1 cellular context compared by ENCODE assay signal in genomic region chr7:92727755-92728154, GRCh38.
TF ChIP-seq lines count a peak whose summit lies in the region.

No MANE protein-coding gene starts in this region.

TF ChIP-seq in WTC11, 78 proteins besides CTCF, POLR2A, EP300 and RAD21 (continued from another document):
- TF ChIP-seq, protein P1, sequence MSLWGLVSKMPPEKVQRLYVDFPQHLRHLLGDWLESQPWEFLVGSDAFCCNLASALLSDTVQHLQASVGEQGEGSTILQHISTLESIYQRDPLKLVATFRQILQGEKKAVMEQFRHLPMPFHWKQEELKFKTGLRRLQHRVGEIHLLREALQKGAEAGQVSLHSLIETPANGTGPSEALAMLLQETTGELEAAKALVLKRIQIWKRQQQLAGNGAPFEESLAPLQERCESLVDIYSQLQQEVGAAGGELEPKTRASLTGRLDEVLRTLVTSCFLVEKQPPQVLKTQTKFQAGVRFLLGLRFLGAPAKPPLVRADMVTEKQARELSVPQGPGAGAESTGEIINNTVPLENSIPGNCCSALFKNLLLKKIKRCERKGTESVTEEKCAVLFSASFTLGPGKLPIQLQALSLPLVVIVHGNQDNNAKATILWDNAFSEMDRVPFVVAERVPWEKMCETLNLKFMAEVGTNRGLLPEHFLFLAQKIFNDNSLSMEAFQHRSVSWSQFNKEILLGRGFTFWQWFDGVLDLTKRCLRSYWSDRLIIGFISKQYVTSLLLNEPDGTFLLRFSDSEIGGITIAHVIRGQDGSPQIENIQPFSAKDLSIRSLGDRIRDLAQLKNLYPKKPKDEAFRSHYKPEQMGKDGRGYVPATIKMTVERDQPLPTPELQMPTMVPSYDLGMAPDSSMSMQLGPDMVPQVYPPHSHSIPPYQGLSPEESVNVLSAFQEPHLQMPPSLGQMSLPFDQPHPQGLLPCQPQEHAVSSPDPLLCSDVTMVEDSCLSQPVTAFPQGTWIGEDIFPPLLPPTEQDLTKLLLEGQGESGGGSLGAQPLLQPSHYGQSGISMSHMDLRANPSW (CRISPR knock-in tag; conservative IDR thresholded peaks at IDR 0.05; ENCODE audit: low read depth): no peak
- TF ChIP-seq JAZF1 (CRISPR knock-in tag; IDR thresholded peaks at IDR 0.05) (no peak), NR3C1 (CRISPR knock-in tag; conservative IDR thresholded peaks at IDR 0.05; ENCODE audit: low read depth) (no peak), FOXJ3 (CRISPR knock-in tag; IDR thresholded peaks at IDR 0.05; ENCODE audit: borderline replicate concordance) (no peak), FOXK1 (CRISPR knock-in tag; IDR thresholded peaks at IDR 0.05) (no peak), NFYB (CRISPR knock-in tag; conservative IDR thresholded peaks at IDR 0.05; ENCODE audit: low read depth) (no peak), ELF4 (CRISPR knock-in tag; IDR thresholded peaks at IDR 0.05; ENCODE audit: low read depth) (no peak), SP1 (CRISPR knock-in tag; conservative IDR thresholded peaks at IDR 0.05) (no peak)
- TF ChIP-seq, protein P2, sequence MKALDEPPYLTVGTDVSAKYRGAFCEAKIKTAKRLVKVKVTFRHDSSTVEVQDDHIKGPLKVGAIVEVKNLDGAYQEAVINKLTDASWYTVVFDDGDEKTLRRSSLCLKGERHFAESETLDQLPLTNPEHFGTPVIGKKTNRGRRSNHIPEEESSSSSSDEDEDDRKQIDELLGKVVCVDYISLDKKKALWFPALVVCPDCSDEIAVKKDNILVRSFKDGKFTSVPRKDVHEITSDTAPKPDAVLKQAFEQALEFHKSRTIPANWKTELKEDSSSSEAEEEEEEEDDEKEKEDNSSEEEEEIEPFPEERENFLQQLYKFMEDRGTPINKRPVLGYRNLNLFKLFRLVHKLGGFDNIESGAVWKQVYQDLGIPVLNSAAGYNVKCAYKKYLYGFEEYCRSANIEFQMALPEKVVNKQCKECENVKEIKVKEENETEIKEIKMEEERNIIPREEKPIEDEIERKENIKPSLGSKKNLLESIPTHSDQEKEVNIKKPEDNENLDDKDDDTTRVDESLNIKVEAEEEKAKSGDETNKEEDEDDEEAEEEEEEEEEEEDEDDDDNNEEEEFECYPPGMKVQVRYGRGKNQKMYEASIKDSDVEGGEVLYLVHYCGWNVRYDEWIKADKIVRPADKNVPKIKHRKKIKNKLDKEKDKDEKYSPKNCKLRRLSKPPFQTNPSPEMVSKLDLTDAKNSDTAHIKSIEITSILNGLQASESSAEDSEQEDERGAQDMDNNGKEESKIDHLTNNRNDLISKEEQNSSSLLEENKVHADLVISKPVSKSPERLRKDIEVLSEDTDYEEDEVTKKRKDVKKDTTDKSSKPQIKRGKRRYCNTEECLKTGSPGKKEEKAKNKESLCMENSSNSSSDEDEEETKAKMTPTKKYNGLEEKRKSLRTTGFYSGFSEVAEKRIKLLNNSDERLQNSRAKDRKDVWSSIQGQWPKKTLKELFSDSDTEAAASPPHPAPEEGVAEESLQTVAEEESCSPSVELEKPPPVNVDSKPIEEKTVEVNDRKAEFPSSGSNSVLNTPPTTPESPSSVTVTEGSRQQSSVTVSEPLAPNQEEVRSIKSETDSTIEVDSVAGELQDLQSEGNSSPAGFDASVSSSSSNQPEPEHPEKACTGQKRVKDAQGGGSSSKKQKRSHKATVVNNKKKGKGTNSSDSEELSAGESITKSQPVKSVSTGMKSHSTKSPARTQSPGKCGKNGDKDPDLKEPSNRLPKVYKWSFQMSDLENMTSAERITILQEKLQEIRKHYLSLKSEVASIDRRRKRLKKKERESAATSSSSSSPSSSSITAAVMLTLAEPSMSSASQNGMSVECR (CRISPR knock-in tag; IDR thresholded peaks at IDR 0.05; ENCODE audit: borderline replicate concordance): no peak
- TF ChIP-seq, protein P3, sequence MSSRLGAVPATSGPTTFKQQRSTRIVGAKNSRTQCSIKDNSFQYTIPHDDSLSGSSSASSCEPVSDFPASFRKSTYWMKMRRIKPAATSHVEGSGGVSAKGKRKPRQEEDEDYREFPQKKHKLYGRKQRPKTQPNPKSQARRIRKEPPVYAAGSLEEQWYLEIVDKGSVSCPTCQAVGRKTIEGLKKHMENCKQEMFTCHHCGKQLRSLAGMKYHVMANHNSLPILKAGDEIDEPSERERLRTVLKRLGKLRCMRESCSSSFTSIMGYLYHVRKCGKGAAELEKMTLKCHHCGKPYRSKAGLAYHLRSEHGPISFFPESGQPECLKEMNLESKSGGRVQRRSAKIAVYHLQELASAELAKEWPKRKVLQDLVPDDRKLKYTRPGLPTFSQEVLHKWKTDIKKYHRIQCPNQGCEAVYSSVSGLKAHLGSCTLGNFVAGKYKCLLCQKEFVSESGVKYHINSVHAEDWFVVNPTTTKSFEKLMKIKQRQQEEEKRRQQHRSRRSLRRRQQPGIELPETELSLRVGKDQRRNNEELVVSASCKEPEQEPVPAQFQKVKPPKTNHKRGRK (CRISPR knock-in tag; IDR thresholded peaks at IDR 0.05; ENCODE audit: borderline replicate concordance): no peak
